Comparison of ENCODE assay signal across 32 cellular contexts in the genomic region with DNA sequence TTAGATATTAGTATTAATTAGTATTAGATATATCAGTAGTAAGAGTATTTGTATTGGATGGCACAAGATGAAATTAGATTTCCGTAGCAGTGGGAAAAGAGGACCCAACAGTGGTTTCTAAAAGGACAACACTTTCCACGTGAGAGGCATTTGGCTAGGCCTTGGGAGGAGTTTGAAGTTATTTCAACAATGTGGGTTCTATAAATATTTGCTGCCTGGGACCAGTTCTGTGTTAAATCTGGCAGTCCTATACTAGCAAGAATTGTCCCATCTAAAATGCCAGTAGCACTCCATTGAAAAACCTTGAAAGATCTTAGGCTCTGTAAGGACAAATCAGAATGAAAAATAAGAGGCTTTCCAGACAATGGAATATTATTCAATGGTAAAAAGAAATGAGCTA.
"Had no signal": no experiment of that assay in that cellular context is flagged by ENCODE, and none has a peak within 500 bp of the region (broad histone marks: within the 10 kb centered on the region; RNA-seq: fewer than 3 reads in every experiment).

No MANE protein-coding gene starts in this region.

- H3K9me3 ChIP-seq: esophagus muscularis mucosa, gastrocnemius medialis had no signal

- H3K36me3 Mint-ChIP-seq: activated naive CD8-positive, alpha-beta T cell had no signal

- H3K4me3 Mint-ChIP-seq: activated B cell treated with CpG ODN at 0.5 μM for 24 hours; activated CD8-positive, alpha-beta T cell treated with anti-CD3 and anti-CD28 coated beads for 36 hours; activated naive CD8-positive, alpha-beta T cell; activated T-cell treated with anti-CD3 and anti-CD28 coated beads, Interleukin-2, amount 50 U/mL, for 4 hours; activated T-helper 17 cell treated with anti-CD3 and anti-CD28 coated beads, Interleukin-2, amount 50 U/mL, for 72 hours; effector memory CD8-positive, alpha-beta T cell; T-helper 17 cell; T-helper 2 cell treated with Interferon-gamma antibody and Interleukin-4, amounts not matched to agents 5 μg/mL and 100 μg/mL, for 36 hours had no signal

- H3K4me1 Mint-ChIP-seq: activated B cell treated with CpG ODN at 0.5 μM for 24 hours; activated T-helper 17 cell treated with anti-CD3 and anti-CD28 coated beads, Interleukin-2, amount 50 U/mL, for 72 hours; T-helper 17 cell had no signal

- H3K27me3 Mint-ChIP-seq: activated B cell treated with CpG ODN at 0.5 μM for 24 hours; activated CD8-positive, alpha-beta T cell treated with anti-CD3 and anti-CD28 coated beads for 36 hours; activated naive CD8-positive, alpha-beta T cell; activated T-helper 17 cell treated with anti-CD3 and anti-CD28 coated beads, Interleukin-2, amount 50 U/mL, for 72 hours; effector memory CD8-positive, alpha-beta T cell; T-helper 17 cell had no signal

- H3K4me3 ChIP-seq: esophagus muscularis mucosa, gastrocnemius medialis had no signal

- DNase-seq: activated B cell treated with CpG ODN at 0.5 μM for 24 hours; activated CD4-positive, alpha-beta T cell treated with anti-CD3 and anti-CD28 coated beads for 48 hours; activated CD4-positive, alpha-beta T cell treated with anti-CD3 and anti-CD28 coated beads, Interleukin-2, amount 50 U/mL, for 1 hour; activated CD4-positive, alpha-beta T cell treated with anti-CD3 and anti-CD28 coated beads, Interleukin-2, amount 50 U/mL, for 48 hours; activated CD8-positive, alpha-beta memory T cell treated with anti-CD3 and anti-CD28 coated beads for 24 hours; activated CD8-positive, alpha-beta T cell treated with anti-CD3 and anti-CD28 coated beads for 36 hours; activated effector memory CD4-positive, alpha-beta T cell treated with Interleukin-2 at 50 U/mL for 16 hours; activated gamma-delta T cell treated with Interleukin-2 at 50 U/mL for 16 hours; activated naive CD4-positive, alpha-beta T cell treated with anti-CD3 and anti-CD28 coated beads, Interleukin-2, amount 50 U/mL, for 16 hours; activated naive CD4-positive, alpha-beta T cell treated with Interleukin-2 at 50 U/mL for 16 hours; activated T-cell treated with anti-CD3 and anti-CD28 coated beads, Interleukin-2, amount 50 U/mL, for 4 hours; amniotic stem cell; anterior cingulate cortex; brain microvascular endothelial cell; caudate nucleus; cortex of kidney; dermis blood vessel endothelial cell; effector CD4-positive, alpha-beta T cell; effector memory CD8-positive, alpha-beta T cell; erythroblast; foreskin keratinocyte; gastrocnemius medialis; glutamatergic neuron; T-helper 1 cell; T-helper 17 cell; T1000; WERI-Rb-1 had no signal

- H3K9me3 Mint-ChIP-seq: activated CD8-positive, alpha-beta T cell treated with anti-CD3 and anti-CD28 coated beads for 36 hours; activated T-cell treated with anti-CD3 and anti-CD28 coated beads, Interleukin-2, amount 50 U/mL, for 4 hours; activated T-helper 17 cell treated with anti-CD3 and anti-CD28 coated beads, Interleukin-2, amount 50 U/mL, for 72 hours; T-helper 2 cell treated with Interferon-gamma antibody and Interleukin-4, amounts not matched to agents 5 μg/mL and 100 μg/mL, for 36 hours had no signal

- H3K27ac ChIP-seq: brain microvascular endothelial cell, esophagus muscularis mucosa, foreskin keratinocyte, gastrocnemius medialis, WERI-Rb-1 had no signal

- H3K27me3 ChIP-seq: brain microvascular endothelial cell, esophagus muscularis mucosa, gastrocnemius medialis had no signal

- ATAC-seq: activated CD4-positive, CD25-positive, alpha-beta regulatory T cell treated with anti-CD3 and anti-CD28 coated beads, Interleukin-2, amount 50 U/mL, for 24 hours; activated CD8-positive, alpha-beta T cell treated with anti-CD3 and anti-CD28 coated beads for 36 hours; activated T-cell treated with anti-CD3 and anti-CD28 coated beads, Interleukin-2, amount 50 U/mL, for 4 hours; activated T-helper 17 cell treated with anti-CD3 and anti-CD28 coated beads, Interleukin-2, amount 50 U/mL, for 72 hours; effector memory CD8-positive, alpha-beta T cell; foreskin keratinocyte; gastrocnemius medialis; T-helper 17 cell had no signal

- H3K27ac Mint-ChIP-seq: activated B cell treated with CpG ODN at 0.5 μM for 24 hours; activated CD8-positive, alpha-beta T cell treated with anti-CD3 and anti-CD28 coated beads for 36 hours; activated naive CD8-positive, alpha-beta T cell; activated T-helper 17 cell treated with anti-CD3 and anti-CD28 coated beads, Interleukin-2, amount 50 U/mL, for 72 hours; effector memory CD8-positive, alpha-beta T cell; T-helper 17 cell; T-helper 2 cell treated with Interferon-gamma antibody and Interleukin-4, amounts not matched to agents 5 μg/mL and 100 μg/mL, for 36 hours had no signal

- H3K36me3 ChIP-seq: brain microvascular endothelial cell, esophagus muscularis mucosa, gastrocnemius medialis, WERI-Rb-1 had no signal

- H3K4me1 ChIP-seq: esophagus muscularis mucosa, foreskin keratinocyte, gastrocnemius medialis had no signal
